1 cellular context compared by ENCODE assay signal in genomic region chr10:78977761-78978305, GRCh38.
TF ChIP-seq lines count a peak whose summit lies in the region.

No MANE protein-coding gene starts in this region.

TF ChIP-seq in HepG2, 621 proteins besides CTCF, POLR2A, EP300 and RAD21 (continued from another document and continues in another):
- TF ChIP-seq, protein P1, sequence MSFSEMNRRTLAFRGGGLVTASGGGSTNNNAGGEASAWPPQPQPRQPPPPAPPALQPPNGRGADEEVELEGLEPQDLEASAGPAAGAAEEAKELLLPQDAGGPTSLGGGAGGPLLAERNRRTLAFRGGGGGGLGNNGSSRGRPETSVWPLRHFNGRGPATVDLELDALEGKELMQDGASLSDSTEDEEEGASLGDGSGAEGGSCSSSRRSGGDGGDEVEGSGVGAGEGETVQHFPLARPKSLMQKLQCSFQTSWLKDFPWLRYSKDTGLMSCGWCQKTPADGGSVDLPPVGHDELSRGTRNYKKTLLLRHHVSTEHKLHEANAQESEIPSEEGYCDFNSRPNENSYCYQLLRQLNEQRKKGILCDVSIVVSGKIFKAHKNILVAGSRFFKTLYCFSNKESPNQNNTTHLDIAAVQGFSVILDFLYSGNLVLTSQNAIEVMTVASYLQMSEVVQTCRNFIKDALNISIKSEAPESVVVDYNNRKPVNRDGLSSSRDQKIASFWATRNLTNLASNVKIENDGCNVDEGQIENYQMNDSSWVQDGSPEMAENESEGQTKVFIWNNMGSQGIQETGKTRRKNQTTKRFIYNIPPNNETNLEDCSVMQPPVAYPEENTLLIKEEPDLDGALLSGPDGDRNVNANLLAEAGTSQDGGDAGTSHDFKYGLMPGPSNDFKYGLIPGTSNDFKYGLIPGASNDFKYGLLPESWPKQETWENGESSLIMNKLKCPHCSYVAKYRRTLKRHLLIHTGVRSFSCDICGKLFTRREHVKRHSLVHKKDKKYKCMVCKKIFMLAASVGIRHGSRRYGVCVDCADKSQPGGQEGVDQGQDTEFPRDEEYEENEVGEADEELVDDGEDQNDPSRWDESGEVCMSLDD (CRISPR knock-in tag; IDR thresholded peaks at IDR 0.05; ENCODE audit: borderline replicate concordance): no peak
- TF ChIP-seq EHMT2 (IDR thresholded peaks at IDR 0.05; ENCODE audit: borderline replicate concordance, low read depth, low read length) (no peak), ZNF383 (CRISPR knock-in tag; IDR thresholded peaks at IDR 0.05; ENCODE audit: borderline replicate concordance) (no peak), FOSL2 (CRISPR knock-in tag; IDR thresholded peaks at IDR 0.05) (peak; percentile 96), ZNF572 (CRISPR knock-in tag; IDR thresholded peaks at IDR 0.05) (no peak), ZNF335 (CRISPR knock-in tag; IDR thresholded peaks at IDR 0.05) (no peak), IKZF4 (CRISPR knock-in tag; IDR thresholded peaks at IDR 0.05; ENCODE audit: borderline replicate concordance, low read depth, not compliant biosample characterization) (no peak), ZNF629 (CRISPR knock-in tag; conservative IDR thresholded peaks at IDR 0.05) (no peak; the same call in 1 of the 2 replicates), KLF12 (CRISPR knock-in tag; IDR thresholded peaks at IDR 0.05; ENCODE audit: borderline replicate concordance) (no peak), POLR2AphosphoS5 (IDR thresholded peaks at IDR 0.05; ENCODE audit: low read depth, low read length) (no peak), ZNF24 (IDR thresholded peaks at IDR 0.05) (no peak), ZNF207 (IDR thresholded peaks at IDR 0.05; ENCODE audit: borderline replicate concordance) (no peak), ZNF619 (CRISPR knock-in tag; IDR thresholded peaks at IDR 0.05) (no peak), RCOR2 (CRISPR knock-in tag; IDR thresholded peaks at IDR 0.05) (0 out of 2 replicates have a peak, but pooled peaks have one; percentile 46), SRY (CRISPR knock-in tag; IDR thresholded peaks at IDR 0.05) (no peak), HIVEP1 (CRISPR knock-in tag; IDR thresholded peaks at IDR 0.05) (no peak), CBFB (CRISPR knock-in tag; IDR thresholded peaks at IDR 0.05) (no peak), ATM (IDR thresholded peaks at IDR 0.05; ENCODE audit: borderline replicate concordance) (no peak), ZIK1 (CRISPR knock-in tag; IDR thresholded peaks at IDR 0.05; ENCODE audit: borderline replicate concordance, low read depth) (no peak), MIER2 (CRISPR knock-in tag; IDR thresholded peaks at IDR 0.05) (no peak), CHD2 (IDR thresholded peaks at IDR 0.05; ENCODE audit: low read depth, low read length) (no peak), AHR (CRISPR knock-in tag; IDR thresholded peaks at IDR 0.05) (no peak), ZNF713 (CRISPR knock-in tag; IDR thresholded peaks at IDR 0.05) (no peak), YY1 (IDR thresholded peaks at IDR 0.05; ENCODE audit: insufficient read depth, insufficient replicate concordance, low read depth, low read length) (no peak), MTA3 (CRISPR knock-in tag; IDR thresholded peaks at IDR 0.05) (no peak), NBN (conservative IDR thresholded peaks at IDR 0.05) (no peak), ZNF891 (CRISPR knock-in tag; IDR thresholded peaks at IDR 0.05) (peak; percentile 42; the same call in 1 of the 2 replicates), ZNF292 (CRISPR knock-in tag; IDR thresholded peaks at IDR 0.05; ENCODE audit: borderline replicate concordance, low read depth) (peak; percentile 90; the same call in 1 of the 2 replicates), TAF1 (CRISPR knock-in tag; IDR thresholded peaks at IDR 0.05) (no peak), RBM22 (optimal IDR thresholded peaks at IDR 0.05; ENCODE audit: low read length) (no peak), HOXA5 (CRISPR knock-in tag; IDR thresholded peaks at IDR 0.05) (no peak), SUZ12 (IDR thresholded peaks at IDR 0.05; ENCODE audit: low read depth, low read length) (no peak), MEIS2 (CRISPR knock-in tag; IDR thresholded peaks at IDR 0.05) (no peak), ZKSCAN1 (IDR thresholded peaks at IDR 0.05; ENCODE audit: low read length) (no peak), ZFP36L2 (CRISPR knock-in tag; IDR thresholded peaks at IDR 0.05) (no peak), MED13 (CRISPR knock-in tag; IDR thresholded peaks at IDR 0.05) (no peak), ZNF501 (CRISPR knock-in tag; IDR thresholded peaks at IDR 0.05) (no peak), SIX1 (CRISPR knock-in tag; IDR thresholded peaks at IDR 0.05; ENCODE audit: borderline replicate concordance) (no peak), MTF1 (CRISPR knock-in tag; IDR thresholded peaks at IDR 0.05) (no peak), SNRNP70 (IDR thresholded peaks at IDR 0.05; ENCODE audit: low read depth, low read length) (no peak), FOXO1 (CRISPR knock-in tag; IDR thresholded peaks at IDR 0.05) (peak; percentile 49), HDAC1 (CRISPR knock-in tag; IDR thresholded peaks at IDR 0.05) (peak; percentile 40; the same call in 1 of the 2 replicates), ELF4 (CRISPR knock-in tag; IDR thresholded peaks at IDR 0.05; ENCODE audit: borderline replicate concordance) (no peak), TEAD3 (CRISPR knock-in tag; optimal IDR thresholded peaks at IDR 0.05; ENCODE audit: borderline replicate concordance) (no peak), ZNF263 (CRISPR knock-in tag; IDR thresholded peaks at IDR 0.05) (peak; percentile 75), ZNF589 (CRISPR knock-in tag; conservative IDR thresholded peaks at IDR 0.05) (no peak), ZSCAN21 (CRISPR knock-in tag; IDR thresholded peaks at IDR 0.05; ENCODE audit: borderline replicate concordance) (0 out of 2 replicates have a peak, but pooled peaks have one; percentile 47), ELF3 (CRISPR knock-in tag; IDR thresholded peaks at IDR 0.05) (peak; percentile 51; the same call in 1 of the 2 replicates), BRD4 (CRISPR knock-in tag; IDR thresholded peaks at IDR 0.05) (no peak), ZNF251 (CRISPR knock-in tag; IDR thresholded peaks at IDR 0.05) (no peak), ZNF772 (CRISPR knock-in tag; IDR thresholded peaks at IDR 0.05) (no peak), ZNF143 (CRISPR knock-in tag; IDR thresholded peaks at IDR 0.05) (peak; percentile 75), TEF (CRISPR knock-in tag; IDR thresholded peaks at IDR 0.05) (no peak), SP5 (CRISPR knock-in tag; IDR thresholded peaks at IDR 0.05; ENCODE audit: borderline replicate concordance, low read depth) (peak; percentile 64), CBX2 (IDR thresholded peaks at IDR 0.05; ENCODE audit: low read depth, low read length) (no peak), CBX2 (CRISPR knock-in tag; IDR thresholded peaks at IDR 0.05; ENCODE audit: low read depth) (no peak), SYNCRIP (IDR thresholded peaks at IDR 0.05; ENCODE audit: insufficient read depth, low read depth, low read length) (no peak), ZNF530 (CRISPR knock-in tag; IDR thresholded peaks at IDR 0.05; ENCODE audit: low read depth) (no peak), RFXANK (CRISPR knock-in tag; IDR thresholded peaks at IDR 0.05) (no peak), TCF12 (IDR thresholded peaks at IDR 0.05) (no peak), TCF12 (CRISPR knock-in tag; IDR thresholded peaks at IDR 0.05) (no peak), ZNF883 (CRISPR knock-in tag; IDR thresholded peaks at IDR 0.05; ENCODE audit: not compliant biosample characterization) (no peak)
- TF ChIP-seq, protein P2, sequence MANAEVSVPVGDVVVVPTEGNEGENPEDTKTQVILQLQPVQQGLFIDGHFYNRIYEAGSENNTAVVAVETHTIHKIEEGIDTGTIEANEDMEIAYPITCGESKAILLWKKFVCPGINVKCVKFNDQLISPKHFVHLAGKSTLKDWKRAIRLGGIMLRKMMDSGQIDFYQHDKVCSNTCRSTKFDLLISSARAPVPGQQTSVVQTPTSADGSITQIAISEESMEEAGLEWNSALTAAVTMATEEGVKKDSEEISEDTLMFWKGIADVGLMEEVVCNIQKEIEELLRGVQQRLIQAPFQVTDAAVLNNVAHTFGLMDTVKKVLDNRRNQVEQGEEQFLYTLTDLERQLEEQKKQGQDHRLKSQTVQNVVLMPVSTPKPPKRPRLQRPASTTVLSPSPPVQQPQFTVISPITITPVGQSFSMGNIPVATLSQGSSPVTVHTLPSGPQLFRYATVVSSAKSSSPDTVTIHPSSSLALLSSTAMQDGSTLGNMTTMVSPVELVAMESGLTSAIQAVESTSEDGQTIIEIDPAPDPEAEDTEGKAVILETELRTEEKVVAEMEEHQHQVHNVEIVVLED (CRISPR knock-in tag; IDR thresholded peaks at IDR 0.05; ENCODE audit: borderline replicate concordance): no peak
- TF ChIP-seq, protein P3, sequence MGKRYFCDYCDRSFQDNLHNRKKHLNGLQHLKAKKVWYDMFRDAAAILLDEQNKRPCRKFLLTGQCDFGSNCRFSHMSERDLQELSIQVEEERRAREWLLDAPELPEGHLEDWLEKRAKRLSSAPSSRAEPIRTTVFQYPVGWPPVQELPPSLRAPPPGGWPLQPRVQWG (CRISPR knock-in tag; IDR thresholded peaks at IDR 0.05; ENCODE audit: borderline replicate concordance, low read depth): no peak
- TF ChIP-seq, protein P4, sequence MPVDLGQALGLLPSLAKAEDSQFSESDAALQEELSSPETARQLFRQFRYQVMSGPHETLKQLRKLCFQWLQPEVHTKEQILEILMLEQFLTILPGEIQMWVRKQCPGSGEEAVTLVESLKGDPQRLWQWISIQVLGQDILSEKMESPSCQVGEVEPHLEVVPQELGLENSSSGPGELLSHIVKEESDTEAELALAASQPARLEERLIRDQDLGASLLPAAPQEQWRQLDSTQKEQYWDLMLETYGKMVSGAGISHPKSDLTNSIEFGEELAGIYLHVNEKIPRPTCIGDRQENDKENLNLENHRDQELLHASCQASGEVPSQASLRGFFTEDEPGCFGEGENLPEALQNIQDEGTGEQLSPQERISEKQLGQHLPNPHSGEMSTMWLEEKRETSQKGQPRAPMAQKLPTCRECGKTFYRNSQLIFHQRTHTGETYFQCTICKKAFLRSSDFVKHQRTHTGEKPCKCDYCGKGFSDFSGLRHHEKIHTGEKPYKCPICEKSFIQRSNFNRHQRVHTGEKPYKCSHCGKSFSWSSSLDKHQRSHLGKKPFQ (CRISPR knock-in tag; IDR thresholded peaks at IDR 0.05; ENCODE audit: insufficient replicate concordance): peak; percentile 31
- TF ChIP-seq, protein P5, sequence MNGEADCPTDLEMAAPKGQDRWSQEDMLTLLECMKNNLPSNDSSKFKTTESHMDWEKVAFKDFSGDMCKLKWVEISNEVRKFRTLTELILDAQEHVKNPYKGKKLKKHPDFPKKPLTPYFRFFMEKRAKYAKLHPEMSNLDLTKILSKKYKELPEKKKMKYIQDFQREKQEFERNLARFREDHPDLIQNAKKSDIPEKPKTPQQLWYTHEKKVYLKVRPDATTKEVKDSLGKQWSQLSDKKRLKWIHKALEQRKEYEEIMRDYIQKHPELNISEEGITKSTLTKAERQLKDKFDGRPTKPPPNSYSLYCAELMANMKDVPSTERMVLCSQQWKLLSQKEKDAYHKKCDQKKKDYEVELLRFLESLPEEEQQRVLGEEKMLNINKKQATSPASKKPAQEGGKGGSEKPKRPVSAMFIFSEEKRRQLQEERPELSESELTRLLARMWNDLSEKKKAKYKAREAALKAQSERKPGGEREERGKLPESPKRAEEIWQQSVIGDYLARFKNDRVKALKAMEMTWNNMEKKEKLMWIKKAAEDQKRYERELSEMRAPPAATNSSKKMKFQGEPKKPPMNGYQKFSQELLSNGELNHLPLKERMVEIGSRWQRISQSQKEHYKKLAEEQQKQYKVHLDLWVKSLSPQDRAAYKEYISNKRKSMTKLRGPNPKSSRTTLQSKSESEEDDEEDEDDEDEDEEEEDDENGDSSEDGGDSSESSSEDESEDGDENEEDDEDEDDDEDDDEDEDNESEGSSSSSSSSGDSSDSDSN (CRISPR knock-in tag; IDR thresholded peaks at IDR 0.05): no peak
- TF ChIP-seq, protein P6, sequence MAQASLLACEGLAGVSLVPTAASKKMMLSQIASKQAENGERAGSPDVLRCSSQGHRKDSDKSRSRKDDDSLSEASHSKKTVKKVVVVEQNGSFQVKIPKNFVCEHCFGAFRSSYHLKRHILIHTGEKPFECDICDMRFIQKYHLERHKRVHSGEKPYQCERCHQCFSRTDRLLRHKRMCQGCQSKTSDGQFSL (CRISPR knock-in tag; IDR thresholded peaks at IDR 0.05): no peak
- TF ChIP-seq, protein P7, sequence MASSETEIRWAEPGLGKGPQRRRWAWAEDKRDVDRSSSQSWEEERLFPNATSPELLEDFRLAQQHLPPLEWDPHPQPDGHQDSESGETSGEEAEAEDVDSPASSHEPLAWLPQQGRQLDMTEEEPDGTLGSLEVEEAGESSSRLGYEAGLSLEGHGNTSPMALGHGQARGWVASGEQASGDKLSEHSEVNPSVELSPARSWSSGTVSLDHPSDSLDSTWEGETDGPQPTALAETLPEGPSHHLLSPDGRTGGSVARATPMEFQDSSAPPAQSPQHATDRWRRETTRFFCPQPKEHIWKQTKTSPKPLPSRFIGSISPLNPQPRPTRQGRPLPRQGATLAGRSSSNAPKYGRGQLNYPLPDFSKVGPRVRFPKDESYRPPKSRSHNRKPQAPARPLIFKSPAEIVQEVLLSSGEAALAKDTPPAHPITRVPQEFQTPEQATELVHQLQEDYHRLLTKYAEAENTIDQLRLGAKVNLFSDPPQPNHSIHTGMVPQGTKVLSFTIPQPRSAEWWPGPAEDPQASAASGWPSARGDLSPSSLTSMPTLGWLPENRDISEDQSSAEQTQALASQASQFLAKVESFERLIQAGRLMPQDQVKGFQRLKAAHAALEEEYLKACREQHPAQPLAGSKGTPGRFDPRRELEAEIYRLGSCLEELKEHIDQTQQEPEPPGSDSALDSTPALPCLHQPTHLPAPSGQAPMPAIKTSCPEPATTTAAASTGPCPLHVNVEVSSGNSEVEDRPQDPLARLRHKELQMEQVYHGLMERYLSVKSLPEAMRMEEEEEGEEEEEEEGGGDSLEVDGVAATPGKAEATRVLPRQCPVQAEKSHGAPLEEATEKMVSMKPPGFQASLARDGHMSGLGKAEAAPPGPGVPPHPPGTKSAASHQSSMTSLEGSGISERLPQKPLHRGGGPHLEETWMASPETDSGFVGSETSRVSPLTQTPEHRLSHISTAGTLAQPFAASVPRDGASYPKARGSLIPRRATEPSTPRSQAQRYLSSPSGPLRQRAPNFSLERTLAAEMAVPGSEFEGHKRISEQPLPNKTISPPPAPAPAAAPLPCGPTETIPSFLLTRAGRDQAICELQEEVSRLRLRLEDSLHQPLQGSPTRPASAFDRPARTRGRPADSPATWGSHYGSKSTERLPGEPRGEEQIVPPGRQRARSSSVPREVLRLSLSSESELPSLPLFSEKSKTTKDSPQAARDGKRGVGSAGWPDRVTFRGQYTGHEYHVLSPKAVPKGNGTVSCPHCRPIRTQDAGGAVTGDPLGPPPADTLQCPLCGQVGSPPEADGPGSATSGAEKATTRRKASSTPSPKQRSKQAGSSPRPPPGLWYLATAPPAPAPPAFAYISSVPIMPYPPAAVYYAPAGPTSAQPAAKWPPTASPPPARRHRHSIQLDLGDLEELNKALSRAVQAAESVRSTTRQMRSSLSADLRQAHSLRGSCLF (CRISPR knock-in tag; IDR thresholded peaks at IDR 0.05; ENCODE audit: borderline replicate concordance): no peak
